ENCODE assay signal across 8 cellular contexts in genomic region chr9:38068866-38069628, GRCh38. TPM values are rescaled to one million over a fixed set of nuclear protein-coding genes. Genes with fewer than 3 reads are reported as not detected.
DNase-seq lines count a peak whose midpoint lies in the region; ATAC-seq and TF ChIP-seq lines count a peak whose summit lies in the region.

TSS of gene SHB (minus strand) at chr9:38069227. CDS start at chr9:38068645, 582 bp downstream.

- ATAC-seq in CD4-positive, CD25-positive, alpha-beta regulatory T cell (ENCODE audit: low read depth in 2 of 2): peak; percentile 79 to 82
- ATAC-seq in GM19452 (IDR thresholded peaks at IDR 0.05; ENCODE audit: unreplicated experiment): peak; percentile 48
- ATAC-seq in activated T-helper 17 cell treated with anti-CD3 and anti-CD28 coated beads, Interleukin-2, amount 50 U/mL, for 72 hours (replicated peaks): peak; percentile 80

- peaks cover 2 to 27% (median 15%) of the 10 kb centered on the region in 4 donors for H3K4me1 Mint-ChIP-seq in CD4-positive, CD25-positive, alpha-beta regulatory T cell
- peaks cover 5% of the 10 kb centered on the region for H3K4me1 Mint-ChIP-seq in activated T-helper 17 cell treated with anti-CD3 and anti-CD28 coated beads, Interleukin-2, amount 50 U/mL, for 72 hours
- H3K4me1 Mint-ChIP-seq in nephron: peaks cover 48% of the 10 kb centered on the region

- peak within 1 kb of the TSS; percentile 70 for H3K4me3 ChIP-seq in CD4-positive, CD25-positive, alpha-beta regulatory T cell (ENCODE audit: low read depth, low read length)
- H3K4me3 ChIP-seq in HL-60 (replicated peaks; ENCODE audit: insufficient read depth, low read length) (peak within 1 kb of the TSS; percentile 76), fibroblast of pulmonary artery (replicated peaks; ENCODE audit: low read depth, low read length) (peak within 1 kb of the TSS; percentile 90)

- H3K36me3 ChIP-seq in CD4-positive, CD25-positive, alpha-beta regulatory T cell (ENCODE audit: control insufficient read depth, insufficient read depth, low read length): no peaks in the 10 kb centered on the region

- H3K27me3 Mint-ChIP-seq in CD4-positive, CD25-positive, alpha-beta regulatory T cell: peaks cover 51% of the 10 kb centered on the region
- peaks cover 3% of the 10 kb centered on the region for H3K27me3 Mint-ChIP-seq in activated T-helper 17 cell treated with anti-CD3 and anti-CD28 coated beads, Interleukin-2, amount 50 U/mL, for 72 hours
- peaks cover 26% of the 10 kb centered on the region for H3K27me3 Mint-ChIP-seq in nephron (ENCODE audit: low read depth)

- no peak within 1 kb of the TSS for H3K27ac ChIP-seq in CD4-positive, CD25-positive, alpha-beta regulatory T cell (ENCODE audit: insufficient read depth, low read length, poor library complexity, severe bottlenecking)
- no peak within 1 kb of the TSS for H3K27ac ChIP-seq in HL-60 (replicated peaks)

- H3K36me3 Mint-ChIP-seq in CD4-positive, CD25-positive, alpha-beta regulatory T cell: no peaks in the 10 kb centered on the region
- no peaks in the 10 kb centered on the region for H3K36me3 Mint-ChIP-seq in activated T-helper 17 cell treated with anti-CD3 and anti-CD28 coated beads, Interleukin-2, amount 50 U/mL, for 72 hours (ENCODE audit: low read depth)
- H3K36me3 Mint-ChIP-seq in nephron (ENCODE audit: low read depth): no peaks in the 10 kb centered on the region

- peaks cover 27% of the 10 kb centered on the region for H3K4me1 ChIP-seq in CD4-positive, CD25-positive, alpha-beta regulatory T cell (ENCODE audit: control insufficient read depth, insufficient read depth, low read length, poor library complexity, severe bottlenecking)

- peak within 1 kb of the TSS; percentile 84 to 93 (median 86) for H3K4me3 Mint-ChIP-seq in CD4-positive, CD25-positive, alpha-beta regulatory T cell
- peak within 1 kb of the TSS; percentile 88 for H3K4me3 Mint-ChIP-seq in activated T-helper 17 cell treated with anti-CD3 and anti-CD28 coated beads, Interleukin-2, amount 50 U/mL, for 72 hours
- H3K4me3 Mint-ChIP-seq in nephron: peak within 1 kb of the TSS; percentile 85 to 98 (median 95)

- H3K27ac Mint-ChIP-seq in CD4-positive, CD25-positive, alpha-beta regulatory T cell: peak within 1 kb of the TSS; percentile 60 to 77 (median 67)
- no peak within 1 kb of the TSS for H3K27ac Mint-ChIP-seq in activated T-helper 17 cell treated with anti-CD3 and anti-CD28 coated beads, Interleukin-2, amount 50 U/mL, for 72 hours
- peak within 1 kb of the TSS; percentile 52 to 77 (median 76) for H3K27ac Mint-ChIP-seq in nephron

- H3K27me3 ChIP-seq in CD4-positive, CD25-positive, alpha-beta regulatory T cell (ENCODE audit: control insufficient read depth, insufficient read depth, low read length): peaks cover 9% of the 10 kb centered on the region
- peaks cover 16% of the 10 kb centered on the region for H3K27me3 ChIP-seq in HL-60 (ENCODE audit: insufficient read depth, poor library complexity, severe bottlenecking)

- peak; percentile 70 to 82 (median 73) for DNase-seq in CD4-positive, CD25-positive, alpha-beta regulatory T cell
- peak; percentile 39 to 52 for DNase-seq in HL-60 (ENCODE audit: low read depth in 1 of 2, low spot score in 1 of 2)
- DNase-seq in fibroblast of pulmonary artery (ENCODE audit: low read depth): peak; percentile 53
- DNase-seq in stimulated activated naive CD4-positive, alpha-beta T cell treated with Interleukin-2 at 50 U/mL for 16 hours (lab: John Stamatoyannopoulos, UW): peak; percentile 88

- TF ChIP-seq CTCF in HL-60 (IDR thresholded peaks at IDR 0.05; ENCODE audit: insufficient read depth, low read length): no peak
- no peak for TF ChIP-seq CTCF in fibroblast of pulmonary artery (IDR thresholded peaks at IDR 0.05; ENCODE audit: low read length, missing control alignments)
- TF ChIP-seq CTCF in nephron (IDR thresholded peaks at IDR 0.05; ENCODE audit: unreplicated experiment in 3 of 3): peak in 1 of 3 experiments; percentile 25

- no peaks in the 10 kb centered on the region for H3K9me3 Mint-ChIP-seq in CD4-positive, CD25-positive, alpha-beta regulatory T cell
- no peaks in the 10 kb centered on the region for H3K9me3 Mint-ChIP-seq in activated T-helper 17 cell treated with anti-CD3 and anti-CD28 coated beads, Interleukin-2, amount 50 U/mL, for 72 hours
- H3K9me3 Mint-ChIP-seq in nephron: no peaks in the 10 kb centered on the region

- no peaks in the 10 kb centered on the region for H3K9me3 ChIP-seq in CD4-positive, CD25-positive, alpha-beta regulatory T cell (ENCODE audit: control insufficient read depth in 2 of 2, low read length in 2 of 2)

TF ChIP-seq in PFSK-1, 5 proteins besides CTCF, POLR2A, EP300 and RAD21:
- TF ChIP-seq POLR2AphosphoS5 (IDR thresholded peaks at IDR 0.05; ENCODE audit: low read depth, low read length): 0 out of 2 replicates have a peak, but pooled peaks have one; percentile 43
- no peak for TF ChIP-seq REST (IDR thresholded peaks at IDR 0.05; ENCODE audit: insufficient read depth in 1 of 2, low read depth in 2 of 2, low read length in 2 of 2)
- TF ChIP-seq TAF1 (IDR thresholded peaks at IDR 0.05; ENCODE audit: borderline replicate concordance, insufficient read depth, low read length): 0 out of 2 replicates have a peak, but pooled peaks have one; percentile 42
TF ChIP-seq in PFSK-1: peak in this region for 2.

RNA-seq across cellular contexts. Expression of gene SHB, which starts in this region (rescaled TPM):
- total RNA-seq in CD4-positive, CD25-positive, alpha-beta regulatory T cell: 0.69 TPM
- polyA plus RNA-seq in CD4-positive, CD25-positive, alpha-beta regulatory T cell: under 1 TPM in 1 of 4 donors, not detected in 3; 0.27 TPM
- 22.1 TPM for polyA plus RNA-seq in PFSK-1 (2012; ENCODE audit: insufficient read length, low read depth)
- total RNA-seq in activated T-helper 17 cell treated with anti-CD3 and anti-CD28 coated beads, Interleukin-2, amount 50 U/mL, for 72 hours: 1 to 10 TPM in 1 of 2 donors, under 1 TPM in 1; 0.95 to 1.7 TPM

Comparison
In these comparisons a context has a peak if more than half of its experiments do, and no peak if none do; other contexts are left out.
1. Peak in DNase-seq, ATAC-seq and H3K4me3 ChIP-seq in CD4-positive, CD25-positive, alpha-beta regulatory T cell; RNA of the gene not detected or under 1 TPM.